8 cellular contexts compared by ENCODE assay signal in genomic region chr17:49748791-49749190, GRCh38. TPM values are rescaled to one million over a fixed set of nuclear protein-coding genes. Genes with fewer than 3 reads are reported as not detected.
DNase-seq lines count a peak whose midpoint lies in the region; ATAC-seq and TF ChIP-seq lines count a peak whose summit lies in the region.

No MANE protein-coding gene starts in this region.

- 73 to 85% methylated on average over 5 to 7 of the region's 7 CpGs for WGBS in transverse colon (ENCODE audit: low coverage in 1 of 2), 2 donors

- H3K27ac ChIP-seq in SU-DHL-6 (ENCODE audit: low read depth, low read length) (peak overlapping the region; percentile 54), transverse colon (peak overlapping the region; percentile 62 to 71 (median 64))

- H3K79me2 ChIP-seq in SU-DHL-6 (ENCODE audit: insufficient read depth, low read length) = no peaks in the 10 kb centered on the region

- in situ Hi-C loops in GM13977 (cut with MboI; ENCODE audit: low pct_unique_long_range_greater_than_20kb, low sequenced_read_pairs, unreplicated experiment) (no loop called here), transverse colon (cut with MboI; ENCODE audit: low pct_ligation_motif_present in 1 of 4, low pct_unique_long_range_greater_than_20kb in 1 of 4, low sequenced_read_pairs in 3 of 4) (no loop called here)

- no peaks in the 10 kb centered on the region for H4K20me1 ChIP-seq in SU-DHL-6 (ENCODE audit: low read depth, low read length)

- no peak overlapping the region for H3K9ac ChIP-seq in SU-DHL-6 (ENCODE audit: low read length)

- no peaks in the 10 kb centered on the region for H3K9me2 ChIP-seq in SU-DHL-6 (replicated peaks; ENCODE audit: insufficient read depth, low read length)

- peaks cover 7% of the 10 kb centered on the region for H3F3A ChIP-seq in SU-DHL-6 (ENCODE audit: insufficient read depth)

- TF ChIP-seq CTCF in GM13977 (IDR thresholded peaks at IDR 0.05; ENCODE audit: extremely low read depth, insufficient read depth, missing control alignments) = no peak
- TF ChIP-seq CTCF in SU-DHL-6 (IDR thresholded peaks at IDR 0.05; ENCODE audit: insufficient read depth, low read length, poor library complexity, severe bottlenecking) = no peak
- TF ChIP-seq CTCF in transverse colon (IDR thresholded peaks at IDR 0.05) = no peak

- H3K4me2 ChIP-seq in SU-DHL-6 (ENCODE audit: low read depth, low read length, poor library complexity, severe bottlenecking) = peak overlapping the region; percentile 2

- TF ChIP-seq EP300 in transverse colon (IDR thresholded peaks at IDR 0.05; ENCODE audit: low read depth) = no peak

- no peak for TF ChIP-seq POLR2A in transverse colon (IDR thresholded peaks at IDR 0.05)

- H2AFZ ChIP-seq in SU-DHL-6 (ENCODE audit: low read depth, low read length, severe bottlenecking) = no peak overlapping the region

- H3K9me3 ChIP-seq in SU-DHL-6 (ENCODE audit: insufficient read depth, low read length) (no peaks in the 10 kb centered on the region), transverse colon (no peaks in the 10 kb centered on the region)

- no peak overlapping the region for H3K4me3 ChIP-seq in SU-DHL-6 (ENCODE audit: insufficient read depth, low read length, poor library complexity, severe bottlenecking)
- no peak overlapping the region for H3K4me3 ChIP-seq in transverse colon

- intact Hi-C loops in transverse colon (cut with DNase I; ENCODE audit: low total_unique reads) = no loop called here

- H3K27me3 ChIP-seq in SU-DHL-6 (ENCODE audit: low read length) (no peaks in the 10 kb centered on the region), transverse colon (no peaks in the 10 kb centered on the region)

- H3K36me3 ChIP-seq in SU-DHL-6 (ENCODE audit: low read length) (no peaks in the 10 kb centered on the region), transverse colon (no peaks in the 10 kb centered on the region)

- peak; percentile 73 for DNase-seq in GM13977 (ENCODE audit: low spot score)
- peak; percentile 81 for DNase-seq in central memory CD4-positive, alpha-beta T cell
- peak; percentile 61 for DNase-seq in transverse colon
- DNase-seq in NCI-H2171 (lab: John Stamatoyannopoulos, UW) = no peak
- no peak for DNase-seq in DMS114 treated with DMSO at 0.1 percent for 48 hours (lab: John Stamatoyannopoulos, UW; ENCODE audit: unreplicated experiment)
- DNase-seq in NCI-H345 treated with DMSO at 0.1 percent for 48 hours (lab: John Stamatoyannopoulos, UW; ENCODE audit: unreplicated experiment) = no peak

- peaks cover 0 to 28% (median 4%) of the 10 kb centered on the region in 4 donors for H3K4me1 ChIP-seq in transverse colon

- ATAC-seq in HG02763 (IDR thresholded peaks at IDR 0.05; ENCODE audit: unreplicated experiment) = peak; percentile 74

RNA-seq across cellular contexts. Expression of gene FAM117A, which starts 15.1 kb away (rescaled TPM):
- 10 to 100 TPM in 2 of 4 donors, 1 to 10 TPM in 2; 8.6 to 14.6 (median 10.7) TPM for total RNA-seq in transverse colon

RNA-seq across cellular contexts. Expression of gene KAT7, which starts 39.7 kb away (rescaled TPM):
- total RNA-seq in transverse colon = 10 to 100 TPM; 21.3 to 54.2 (median 32.8) TPM

RNA-seq across cellular contexts. Expression of gene SLC35B1, which starts 41.0 kb away (rescaled TPM):
- 10 to 100 TPM; 23.5 to 73.3 (median 56.2) TPM for total RNA-seq in transverse colon

Comparison
In these comparisons a context has a peak if more than half of its experiments do, and no peak if none do; other contexts are left out.
1. DNase-seq: peak in GM13977 (single experiment), central memory CD4-positive, alpha-beta T cell (single experiment) and transverse colon (single experiment); none in NCI-H2171 (single experiment), DMS114 treated with DMSO at 0.1 percent for 48 hours (single experiment) and NCI-H345 treated with DMSO at 0.1 percent for 48 hours (single experiment).